In the genomic region with DNA sequence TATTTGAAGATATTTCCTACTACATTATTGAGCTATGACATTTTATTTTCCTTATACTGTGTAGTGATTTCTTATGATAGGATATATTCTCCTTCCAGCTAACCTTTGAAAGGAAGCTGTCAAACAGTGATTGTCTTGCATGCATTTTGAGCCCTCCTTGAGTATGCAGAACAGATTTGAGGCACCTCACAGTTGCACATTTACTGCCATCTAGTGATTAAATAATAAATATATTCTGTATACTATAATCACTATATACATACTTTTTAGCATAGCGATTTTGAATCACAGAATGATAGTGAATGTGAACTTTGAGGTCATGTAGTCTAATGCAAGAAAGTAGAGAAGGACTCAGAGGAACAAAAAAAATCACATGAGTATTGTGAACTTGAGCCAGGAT, we compare ENCODE assay signal across 11 cellular contexts.
DNase-seq lines count a peak whose midpoint lies in the region; ATAC-seq, FAIRE-seq and TF ChIP-seq lines count a peak whose summit lies in the region.
"Had no signal": no experiment of that assay in that cellular context is flagged by ENCODE, and none has a peak within 500 bp of the region (broad histone marks: within the 10 kb centered on the region; RNA-seq: fewer than 3 reads in every experiment).

No MANE protein-coding gene starts in this region.

- H3K79me2 ChIP-seq in PC-3 (ENCODE audit: low read length), result no peaks in the 10 kb centered on the region

- no peaks in the 10 kb centered on the region for H3K9me3 ChIP-seq in A549
- H3K9me3 ChIP-seq in PC-3 (ENCODE audit: low read length), result no peaks in the 10 kb centered on the region
- H3K9me3 ChIP-seq: mucosa of descending colon had no signal

- BruUV-seq in PC-3 (replicated peaks; lab: Mats Ljungman, UMichigan), result no TSS peak

- peak in 1 of 2 experiments; percentile 54; a peak in 2 of 6 replicates for ATAC-seq in A549
- ATAC-seq in PC-3, result peak; percentile 79
- no peak for ATAC-seq in foreskin keratinocyte
- ATAC-seq in natural killer cell treated with Interleukin-12 subunit alpha and Interleukin-12 subunit beta and Interleukin-15 and Interleukin-18, amount 100 ng/mL, for 72 hours, result no peak
- no peak for ATAC-seq in GM18868 (IDR thresholded peaks at IDR 0.05; ENCODE audit: unreplicated experiment)
- ATAC-seq: effector memory CD8-positive, alpha-beta T cell; mucosa of descending colon had no signal

- H4K20me1 ChIP-seq in PC-3 (ENCODE audit: low read length), result no peaks in the 10 kb centered on the region

- DNase-seq in A549 (ENCODE audit: low read depth in 1 of 2, low spot score in 1 of 2) (peak in 1 of 2 experiments; percentile 18), PC-3 (peak; percentile 40), foreskin keratinocyte (peak in 1 of 2 donors; percentile 3), NCI-H2029 treated with DMSO at 0.1 percent for 48 hours (lab: John Stamatoyannopoulos, UW) (no peak), NOMO-1 treated with dmso at 0.1 percent for 144 hours (lab: John Stamatoyannopoulos, UW; ENCODE audit: unreplicated experiment) (no peak)
- no peak for DNase-seq in natural killer cell treated with Interleukin-12 subunit alpha and Interleukin-12 subunit beta and Interleukin-15 and Interleukin-18, amount 100 ng/mL, for 72 hours (ENCODE audit: low spot score)
- DNase-seq: CD4-positive, CD25-positive, alpha-beta regulatory T cell; effector memory CD8-positive, alpha-beta T cell; mucosa of descending colon had no signal

- TF ChIP-seq POLR2A in A549 (IDR thresholded peaks at IDR 0.05; ENCODE audit: low read length), result no peak

- H3F3A ChIP-seq in PC-3 (ENCODE audit: low read length, unreplicated experiment), result no peaks in the 10 kb centered on the region

- H3K4me2 ChIP-seq in A549 (no peak overlapping the region), PC-3 (ENCODE audit: low read length) (no peak overlapping the region)

- WGBS in A549 (ENCODE audit: missing lambda C conversion rate), result 0% methylated on average over 1 of the region's 1 CpG

- H3K4me3 Mint-ChIP-seq in natural killer cell treated with Interleukin-12 subunit alpha and Interleukin-12 subunit beta and Interleukin-15 and Interleukin-18, amount 100 ng/mL, for 72 hours, result no peak overlapping the region
- H3K4me3 Mint-ChIP-seq: CD4-positive, CD25-positive, alpha-beta regulatory T cell; effector memory CD8-positive, alpha-beta T cell had no signal

- no peak overlapping the region for H3K9ac ChIP-seq in PC-3 (ENCODE audit: low read length)

- CTCF ChIA-PET in A549 (lab: Yijun Ruan, JAX) (interaction anchor here (1.1 to 1.3 kb wide), 2 partner anchors 26 to 312 kb away, joined by 3 to 4 read pairs; no protein-coding TSS in a partner anchor), PC-3 (lab: Charles Lee) (interaction anchor here (0.9 kb wide), 1 partner anchor 232 kb away, joined by 3 read pairs; no protein-coding TSS in a partner anchor)

- H3K36me3 ChIP-seq in PC-3 (ENCODE audit: low read depth, low read length), result no peaks in the 10 kb centered on the region

- H3K27me3 ChIP-seq in PC-3 (ENCODE audit: low read length) (no peaks in the 10 kb centered on the region), foreskin keratinocyte (no peaks in the 10 kb centered on the region)

- H3K27ac ChIP-seq in A549 (no peak overlapping the region), PC-3 (ENCODE audit: low read length) (no peak overlapping the region), foreskin keratinocyte (no peak overlapping the region)

- no peaks in the 10 kb centered on the region for H3K4me1 Mint-ChIP-seq in natural killer cell treated with Interleukin-12 subunit alpha and Interleukin-12 subunit beta and Interleukin-15 and Interleukin-18, amount 100 ng/mL, for 72 hours (ENCODE audit: low read depth in 2 of 2)
- H3K4me1 Mint-ChIP-seq: CD4-positive, CD25-positive, alpha-beta regulatory T cell had no signal

- peak; percentile 33 to 42; a peak in 4 of 5 replicates for TF ChIP-seq RAD21 in A549 (conservative IDR thresholded peaks at IDR 0.05 in 1 of 2, IDR thresholded peaks at IDR 0.05 in 1 of 2)

- no peak for FAIRE-seq in A549 (lab: Jason Lieb, UNC)

- H3K36me3 Mint-ChIP-seq in natural killer cell treated with Interleukin-12 subunit alpha and Interleukin-12 subunit beta and Interleukin-15 and Interleukin-18, amount 100 ng/mL, for 72 hours, result no peaks in the 10 kb centered on the region
- H3K36me3 Mint-ChIP-seq: CD4-positive, CD25-positive, alpha-beta regulatory T cell had no signal

- TF ChIP-seq EP300 in A549 (IDR thresholded peaks at IDR 0.05), result no peak

- H3K9me2 ChIP-seq in PC-3 (replicated peaks; ENCODE audit: low read length), result no peaks in the 10 kb centered on the region

- no peak overlapping the region for H2AFZ ChIP-seq in PC-3 (ENCODE audit: low read length)

- H3K4me3 ChIP-seq in A549 (no peak overlapping the region), PC-3 (ENCODE audit: low read length) (no peak overlapping the region)
- H3K4me3 ChIP-seq: mucosa of descending colon had no signal

- H3K9me3 Mint-ChIP-seq in natural killer cell treated with Interleukin-12 subunit alpha and Interleukin-12 subunit beta and Interleukin-15 and Interleukin-18, amount 100 ng/mL, for 72 hours, result peaks cover 7% of the 10 kb centered on the region

- TF ChIP-seq CTCF in A549 (IDR thresholded peaks at IDR 0.05) (peak; percentile 35), LNCAP (IDR thresholded peaks at IDR 0.05) (peak; percentile 52), PC-3 (conservative IDR thresholded peaks at IDR 0.05; ENCODE audit: low read depth, low read length) (peak; percentile 50), foreskin keratinocyte (conservative IDR thresholded peaks at IDR 0.05) (peak; percentile 33)

- no peaks in the 10 kb centered on the region for H3K27me3 Mint-ChIP-seq in natural killer cell treated with Interleukin-12 subunit alpha and Interleukin-12 subunit beta and Interleukin-15 and Interleukin-18, amount 100 ng/mL, for 72 hours
- H3K27me3 Mint-ChIP-seq: CD4-positive, CD25-positive, alpha-beta regulatory T cell; effector memory CD8-positive, alpha-beta T cell had no signal

- POLR2A ChIA-PET in A549 (lab: Yijun Ruan, JAX), result no interaction called here
- POLR2A ChIA-PET in PC-3 (lab: Charles Lee; ENCODE audit: unreplicated experiment), result no interaction called here

- intact Hi-C loops in PC-3 (cut with micrococcal nuclease), result loop anchor here (2.0 to 10.0 kb wide), 2 partner anchors 311 to 323 kb away; no protein-coding TSS in a partner anchor

- H3K27ac Mint-ChIP-seq in natural killer cell treated with Interleukin-12 subunit alpha and Interleukin-12 subunit beta and Interleukin-15 and Interleukin-18, amount 100 ng/mL, for 72 hours, result no peak overlapping the region
- H3K27ac Mint-ChIP-seq: CD4-positive, CD25-positive, alpha-beta regulatory T cell; effector memory CD8-positive, alpha-beta T cell had no signal

- H3K4me1 ChIP-seq in A549 (no peaks in the 10 kb centered on the region), PC-3 (ENCODE audit: insufficient read depth, low read length) (no peaks in the 10 kb centered on the region), foreskin keratinocyte (no peaks in the 10 kb centered on the region)

TF ChIP-seq in A549, 52 proteins besides CTCF, POLR2A, EP300 and RAD21:
- TF ChIP-seq BHLHE40 (IDR thresholded peaks at IDR 0.05; ENCODE audit: low read depth, low read length), result no peak
- TF ChIP-seq SMC3 (IDR thresholded peaks at IDR 0.05), result 0 out of 3 replicates have a peak, but pooled peaks have one; percentile 9
